ENCODE assay signal across 15 cellular contexts in the genomic region with DNA sequence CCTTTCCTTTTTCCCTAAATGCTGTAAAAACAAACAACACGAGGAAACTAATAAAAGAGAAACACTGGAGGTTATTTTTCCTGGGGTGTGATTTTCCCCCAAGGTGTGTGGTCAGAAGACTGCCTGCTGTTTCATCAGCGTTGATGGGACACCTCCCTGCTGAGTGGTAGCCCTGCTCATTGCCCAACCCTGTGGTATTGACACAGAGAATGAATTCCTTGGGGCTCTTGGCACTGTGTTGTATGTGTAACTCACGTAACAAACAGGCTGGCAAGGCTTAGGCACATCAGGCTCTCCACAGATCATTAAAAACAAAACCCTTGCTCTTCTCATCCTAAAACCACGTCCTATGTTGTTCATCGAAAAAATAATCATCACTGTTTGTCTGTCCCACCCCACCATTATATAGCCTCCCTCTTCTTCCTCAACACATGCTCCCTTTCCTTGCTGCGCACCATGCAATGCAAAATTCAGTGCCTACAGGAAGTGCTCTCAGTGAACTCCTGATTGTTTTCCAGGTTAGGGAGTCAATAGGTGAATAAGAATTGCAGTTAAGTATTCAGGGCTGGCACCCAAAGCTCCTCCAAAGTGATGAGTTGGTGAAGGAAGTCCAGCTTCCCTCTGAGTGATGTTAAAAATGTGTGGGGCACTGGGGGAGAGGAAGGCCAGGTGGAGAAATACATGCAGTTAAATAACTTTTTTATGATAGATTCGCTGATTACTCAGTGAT. TPM values are rescaled to one million over a fixed set of nuclear protein-coding genes. Genes with fewer than 3 reads are reported as not detected.
DNase-seq lines count a peak whose midpoint lies in the region; ATAC-seq, FAIRE-seq and TF ChIP-seq lines count a peak whose summit lies in the region.
"Had no signal": no experiment of that assay in that cellular context is flagged by ENCODE, and none has a peak within 500 bp of the region (broad histone marks: within the 10 kb centered on the region; RNA-seq: fewer than 3 reads in every experiment).

No MANE protein-coding gene starts in this region.

- no peak for TF ChIP-seq POLR2A in HepG2 (IDR thresholded peaks at IDR 0.05; ENCODE audit: insufficient read depth in 1 of 2, low read depth in 2 of 2, low read length in 2 of 2)

- no peak overlapping the region for H3K4me2 ChIP-seq in HepG2 (ENCODE audit: low read depth, low read length)
- H3K4me2 ChIP-seq: BLaER1 had no signal

- H3K4me1 ChIP-seq in HepG2 (ENCODE audit: insufficient read depth, low read length): peaks cover 25% of the 10 kb centered on the region
- H3K4me1 ChIP-seq: BLaER1 had no signal

- no peak for FAIRE-seq in HepG2 (lab: Jason Lieb, UNC)

- TF ChIP-seq CTCF in AG10803 (conservative IDR thresholded peaks at IDR 0.05; ENCODE audit: low read length) (no peak), astrocyte of the spinal cord (IDR thresholded peaks at IDR 0.05; ENCODE audit: low read depth, low read length) (no peak), HepG2 (CRISPR knock-in tag; IDR thresholded peaks at IDR 0.05) (no peak)

- no peaks in the 10 kb centered on the region for H4K20me1 ChIP-seq in HepG2 (ENCODE audit: insufficient read depth, low read length)
- H4K20me1 ChIP-seq: BLaER1 had no signal

- peak; percentile 47; the same call in 2 of the 3 replicates for ATAC-seq in HepG2
- ATAC-seq in GM18517 (IDR thresholded peaks at IDR 0.05; ENCODE audit: unreplicated experiment): no peak
- ATAC-seq: activated CD8-positive, alpha-beta T cell treated with anti-CD3 and anti-CD28 coated beads for 36 hours had no signal

- in situ Hi-C loops in astrocyte of the spinal cord (cut with HindIII; ENCODE audit: low sequenced_read_pairs) (no loop called here), HepG2 (cut with HindIII; ENCODE audit: extremely low pct_ligation_motif_present, low pct_unique_long_range_greater_than_20kb) (no loop called here)

- TF ChIP-seq RAD21 in HepG2 (CRISPR knock-in tag; IDR thresholded peaks at IDR 0.05): no peak

- no peak overlapping the region for H3K4me3 ChIP-seq in AG10803 (ENCODE audit: low read length)
- H3K4me3 ChIP-seq in astrocyte of the spinal cord (ENCODE audit: low read depth, low read length): no peak overlapping the region
- H3K4me3 ChIP-seq in HepG2 (replicated peaks in 1 of 3; ENCODE audit: insufficient read depth in 1 of 3, low read depth in 2 of 3, low read length in 3 of 3): no peak overlapping the region
- H3K4me3 ChIP-seq: BLaER1 had no signal

- H3K79me2 ChIP-seq in HepG2 (ENCODE audit: insufficient read depth, low read length): no peaks in the 10 kb centered on the region

- TF ChIP-seq EP300 in HepG2 (IDR thresholded peaks at IDR 0.05; ENCODE audit: low read depth in 2 of 2, low read length in 2 of 2) (no peak), HepG2 (CRISPR knock-in tag; IDR thresholded peaks at IDR 0.05; ENCODE audit: borderline replicate concordance) (no peak)

- H3K9ac ChIP-seq in HepG2 (ENCODE audit: insufficient read depth, low read depth, low read length): no peak overlapping the region
- H3K9ac ChIP-seq: BLaER1 had no signal

- H3K27ac ChIP-seq in HepG2 (ENCODE audit: extremely low read length, insufficient read depth, low read length): no peak overlapping the region
- H3K27ac ChIP-seq: BLaER1 had no signal

- H3K36me3 ChIP-seq in HepG2 (replicated peaks in 1 of 2; ENCODE audit: control insufficient read depth in 1 of 2, insufficient read depth in 2 of 2, low read length in 2 of 2): no peaks in the 10 kb centered on the region
- H3K36me3 ChIP-seq: BLaER1 had no signal

- H2AFZ ChIP-seq in HepG2 (ENCODE audit: low read length): no peak overlapping the region

- POLR2A ChIA-PET in HepG2 (lab: Yijun Ruan, JAX): no interaction called here

- no peaks in the 10 kb centered on the region for H3K9me3 ChIP-seq in HepG2 (ENCODE audit: low read length)
- H3K9me3 ChIP-seq: BLaER1 had no signal

- H3K27me3 ChIP-seq in HepG2 (ENCODE audit: control insufficient read depth in 1 of 2, insufficient read depth in 2 of 2, low read length in 2 of 2): no peaks in the 10 kb centered on the region
- H3K27me3 ChIP-seq: BLaER1 had no signal

- WGBS in HepG2 (ENCODE audit: low lambda C conversion rate): 62% methylated on average over 7 of the region's 7 CpGs

- DNase-seq in AG10803 (ENCODE audit: low read depth) (peak; percentile 64), LHCN-M2 (ENCODE audit: low read depth) (peak; percentile 55), astrocyte of the spinal cord (ENCODE audit: low read depth, low spot score) (peak; percentile 21), HepG2 (ENCODE audit: low spot score) (no peak), KG1 (lab: John Stamatoyannopoulos, UW) (no peak), Kasumi-1 (lab: John Stamatoyannopoulos, UW) (no peak), amniotic stem cell (lab: John Stamatoyannopoulos, UW) (no peak)
- DNase-seq: activated CD8-positive, alpha-beta T cell treated with anti-CD3 and anti-CD28 coated beads for 36 hours; activated naive CD4-positive, alpha-beta T cell treated with anti-CD3 and anti-CD28 coated beads, Interleukin-2, amount 10 ng/mL, durations not matched to agents 7 days and 5 days; NCI-H446; posterior cingulate gyrus; stimulated activated naive CD4-positive, alpha-beta T cell; T1000 had no signal

- BruUV-seq in HepG2 (replicated peaks; lab: Mats Ljungman, UMichigan): no TSS peak

- intact Hi-C loops in HepG2 (cut with micrococcal nuclease; ENCODE audit: unreplicated experiment): no loop called here

- CTCF ChIA-PET in HepG2 (lab: Yijun Ruan, JAX; ENCODE audit: low intra/inter-chr PET ratio, low total read pairs): no interaction called here

TF ChIP-seq in HepG2, 621 proteins besides CTCF, POLR2A, EP300 and RAD21 (continues in another document):
- TF ChIP-seq, protein P1, sequence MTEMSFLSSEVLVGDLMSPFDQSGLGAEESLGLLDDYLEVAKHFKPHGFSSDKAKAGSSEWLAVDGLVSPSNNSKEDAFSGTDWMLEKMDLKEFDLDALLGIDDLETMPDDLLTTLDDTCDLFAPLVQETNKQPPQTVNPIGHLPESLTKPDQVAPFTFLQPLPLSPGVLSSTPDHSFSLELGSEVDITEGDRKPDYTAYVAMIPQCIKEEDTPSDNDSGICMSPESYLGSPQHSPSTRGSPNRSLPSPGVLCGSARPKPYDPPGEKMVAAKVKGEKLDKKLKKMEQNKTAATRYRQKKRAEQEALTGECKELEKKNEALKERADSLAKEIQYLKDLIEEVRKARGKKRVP (CRISPR knock-in tag; IDR thresholded peaks at IDR 0.05): 0 out of 4 replicates have a peak, but pooled peaks of 1 of the 2 experiments have one; percentile 24

RNA-seq across cellular contexts. Expression of a gene that starts 11.3 kb away (rescaled TPM):
- total RNA-seq in LHCN-M2 (2014; rRNA removed) (13.2 and 27.5 TPM in 2 replicates), HepG2 (2016; rRNA removed; fragmentation: Illumina TruSeq; extraction: Trizol) (7.5 and 16.3 TPM in 2 replicates)
- 14.2 TPM for polyA plus RNA-seq in LHCN-M2 (2012)
- total RNA-seq in HepG2 (2016; cell fraction: cytosol; rRNA removed; fragmentation: Illumina TruSeq; extraction: Trizol; ENCODE audit: low read depth): 1.9 and 2.0 TPM in 2 replicates
- 7.1 and 17.4 TPM in 2 replicates for total RNA-seq in HepG2 (2016; cell fraction: insoluble cytoplasmic fraction; rRNA removed; fragmentation: Illumina TruSeq; extraction: Trizol)
- 8.8 and 9.0 TPM in 2 replicates for total RNA-seq in HepG2 (2016; cell fraction: membrane; rRNA removed; fragmentation: Illumina TruSeq; extraction: Trizol)
- total RNA-seq in HepG2 (2016; cell fraction: nucleus; rRNA removed; fragmentation: Illumina TruSeq; extraction: Trizol): 7.7 and 8.1 TPM in 2 replicates
- 17.7 and 23.5 TPM in 2 replicates for polyA plus RNA-seq in HepG2 (2011; rRNA removed)
- 17.5 and 21.4 TPM in 2 replicates for polyA plus RNA-seq in HepG2 (2011; cell fraction: cytosol; rRNA removed)
- 5.4 and 6.3 TPM in 2 replicates for polyA plus RNA-seq in HepG2 (2011; cell fraction: nucleus; rRNA removed)
- polyA plus RNA-seq in HepG2 (2012): 17.4 and 19.4 TPM in 2 replicates
- 3.0 and 3.9 TPM in 2 replicates for polyA plus RNA-seq in HepG2 (2016; cell fraction: cytosol; fragmentation: Illumina TruSeq; extraction: Trizol; ENCODE audit: low read depth)
- 32.6 and 35.0 TPM in 2 replicates for polyA plus RNA-seq in HepG2 (2016; cell fraction: insoluble cytoplasmic fraction; fragmentation: Illumina TruSeq; extraction: Trizol; ENCODE audit: low read depth)
- polyA plus RNA-seq in HepG2 (2016; cell fraction: membrane; fragmentation: Illumina TruSeq; extraction: Trizol; ENCODE audit: low read depth): 10.4 and 10.6 TPM in 2 replicates
- polyA plus RNA-seq in HepG2 (2016; cell fraction: nucleus; fragmentation: Illumina TruSeq; extraction: Trizol; ENCODE audit: insufficient read depth, low read depth): 11.5 and 12.1 TPM in 2 replicates
- 18.1 and 31.8 TPM in 2 replicates for polyA minus RNA-seq in HepG2 (2011; rRNA and poly(A)+ RNA removed; ENCODE audit: low replicate concordance)
- 10.1 and 12.8 TPM in 2 replicates for polyA minus RNA-seq in HepG2 (2011; cell fraction: cytosol; rRNA and poly(A)+ RNA removed)
- 14.5 and 17.7 TPM in 2 replicates for polyA minus RNA-seq in HepG2 (2011; cell fraction: nucleus; rRNA and poly(A)+ RNA removed)

RNA-seq across cellular contexts. Expression of a gene that starts 11.8 kb away (rescaled TPM):
- 7.9 and 10.0 TPM in 2 replicates for total RNA-seq in LHCN-M2 (2014; rRNA removed)
- polyA plus RNA-seq in LHCN-M2 (2012): 5.7 TPM
- 1.5 and 2.0 TPM in 2 replicates for total RNA-seq in HepG2 (2016; rRNA removed; fragmentation: Illumina TruSeq; extraction: Trizol)
- total RNA-seq in HepG2 (2016; cell fraction: cytosol; rRNA removed; fragmentation: Illumina TruSeq; extraction: Trizol; ENCODE audit: low read depth): 0.40 and 0.53 TPM in 2 replicates
- 1.6 and 2.1 TPM in 2 replicates for total RNA-seq in HepG2 (2016; cell fraction: insoluble cytoplasmic fraction; rRNA removed; fragmentation: Illumina TruSeq; extraction: Trizol)
- 1.9 TPM in 2 replicates for total RNA-seq in HepG2 (2016; cell fraction: membrane; rRNA removed; fragmentation: Illumina TruSeq; extraction: Trizol)
- 1.4 and 1.7 TPM in 2 replicates for total RNA-seq in HepG2 (2016; cell fraction: nucleus; rRNA removed; fragmentation: Illumina TruSeq; extraction: Trizol)
- polyA plus RNA-seq in HepG2 (2011; rRNA removed): 0.87 and 0.88 TPM in 2 replicates
- polyA plus RNA-seq in HepG2 (2011; cell fraction: cytosol; rRNA removed): 0.60 and 0.95 TPM in 2 replicates
- 0.32 and 0.54 TPM in 2 replicates for polyA plus RNA-seq in HepG2 (2011; cell fraction: nucleus; rRNA removed)
- 1.0 and 1.2 TPM in 2 replicates for polyA plus RNA-seq in HepG2 (2012)
- 0.45 and 0.62 TPM in 2 replicates for polyA plus RNA-seq in HepG2 (2016; cell fraction: cytosol; fragmentation: Illumina TruSeq; extraction: Trizol; ENCODE audit: low read depth)
- 2.5 TPM in 2 replicates for polyA plus RNA-seq in HepG2 (2016; cell fraction: insoluble cytoplasmic fraction; fragmentation: Illumina TruSeq; extraction: Trizol; ENCODE audit: low read depth)
- polyA plus RNA-seq in HepG2 (2016; cell fraction: membrane; fragmentation: Illumina TruSeq; extraction: Trizol; ENCODE audit: low read depth): 1.7 and 2.0 TPM in 2 replicates
- 1.5 and 1.7 TPM in 2 replicates for polyA plus RNA-seq in HepG2 (2016; cell fraction: nucleus; fragmentation: Illumina TruSeq; extraction: Trizol; ENCODE audit: insufficient read depth, low read depth)
- 2.4 and 36.0 TPM in 2 replicates for polyA minus RNA-seq in HepG2 (2011; rRNA and poly(A)+ RNA removed; ENCODE audit: low replicate concordance)
- 1.2 and 2.6 TPM in 2 replicates for polyA minus RNA-seq in HepG2 (2011; cell fraction: cytosol; rRNA and poly(A)+ RNA removed)
- 1.0 and 2.4 TPM in 2 replicates for polyA minus RNA-seq in HepG2 (2011; cell fraction: nucleus; rRNA and poly(A)+ RNA removed)

Comparison
In these comparisons a context has a peak if more than half of its experiments do, and no peak if none do; other contexts are left out.
1. DNase-seq: peak in AG10803 (single experiment), LHCN-M2 (single experiment) and astrocyte of the spinal cord (single experiment); none in HepG2 (single experiment), KG1 (single experiment), Kasumi-1 (0 of 2) and amniotic stem cell (single experiment).